In genomic region chr16:81810894-81811538, GRCh38 we compare ENCODE assay signal across 10 cellular contexts. TPM values are rescaled to one million over a fixed set of nuclear protein-coding genes. Genes with fewer than 3 reads are reported as not detected.
DNase-seq lines count a peak whose midpoint lies in the region; ATAC-seq, FAIRE-seq and TF ChIP-seq lines count a peak whose summit lies in the region.
"Had no signal": no experiment of that assay in that cellular context is flagged by ENCODE, and none has a peak within 500 bp of the region (broad histone marks: within the 10 kb centered on the region; RNA-seq: fewer than 3 reads in every experiment).

No MANE protein-coding gene starts in this region.

- H3K27me3 Mint-ChIP-seq in activated CD4-positive, alpha-beta T cell treated with anti-CD3 and anti-CD28 coated beads, Interleukin-2, amount 10 ng/mL, durations not matched to agents 7 days and 5 days = no peaks in the 10 kb centered on the region

- H3K4me2 ChIP-seq in H1 (ENCODE audit: insufficient read depth in 1 of 2, low read depth in 2 of 2, low read length in 2 of 2) = no peak overlapping the region

- no peak overlapping the region for H2BK5ac ChIP-seq in H1 (ENCODE audit: low read depth, low read length)

- H2AFZ ChIP-seq in H1 (ENCODE audit: low read length) = no peak overlapping the region

- no peak overlapping the region for H2BK15ac ChIP-seq in H1 (ENCODE audit: low read length)

- no peak for DNase-seq in H1 (ENCODE audit: low read depth in 1 of 2, low spot score in 2 of 2)
- DNase-seq in hippocampal formation (lab: John Stamatoyannopoulos, UW) = no peak
- DNase-seq in stimulated activated CD4-positive, alpha-beta T cell treated with anti-CD3 and anti-CD28 coated beads, Interleukin-12 subunit alpha, Interleukin-12 subunit beta, amount 100 ng/mL, for 4 hours = no peak
- DNase-seq in activated CD4-positive, alpha-beta T cell treated with anti-CD3 and anti-CD28 coated beads, Interleukin-2, amount 10 ng/mL, durations not matched to agents 7 days and 5 days = no peak
- DNase-seq in urothelium cell line (ENCODE audit: low spot score) = no peak
- DNase-seq: DMS53 had no signal

- CTCF ChIA-PET in H1 (lab: Charles Lee; ENCODE audit: partially characterized antibody) = no interaction called here
- CTCF ChIA-PET in activated CD4-positive, alpha-beta T cell treated with anti-CD3 and anti-CD28 coated beads, Interleukin-2, amount 10 ng/mL, durations not matched to agents 7 days and 5 days (lab: Charles Lee) = no interaction called here

- no peak for TF ChIP-seq RAD21 in H1 (IDR thresholded peaks at IDR 0.05 in 1 of 2, conservative IDR thresholded peaks at IDR 0.05 in 1 of 2; ENCODE audit: low read depth in 2 of 2, low read length in 2 of 2)

- H2AK5ac ChIP-seq in H1 (ENCODE audit: low read depth, low read length) = no peak overlapping the region

- H3K9me3 Mint-ChIP-seq in activated CD4-positive, alpha-beta T cell treated with anti-CD3 and anti-CD28 coated beads, Interleukin-2, amount 10 ng/mL, durations not matched to agents 7 days and 5 days = no peaks in the 10 kb centered on the region

- no peaks in the 10 kb centered on the region; a peak in 1 of 7 replicates for H3K27me3 ChIP-seq in H1 (replicated peaks in 1 of 4; ENCODE audit: control insufficient read depth in 3 of 4, extremely low read depth in 1 of 4, insufficient read depth in 3 of 4, low read length in 3 of 4)

- H3K4ac ChIP-seq in H1 (replicated peaks; ENCODE audit: insufficient read length, low read depth, low read length) = no peak overlapping the region

- no peak overlapping the region; a peak in 2 of 7 replicates for H3K9ac ChIP-seq in H1 (replicated peaks in 1 of 4; ENCODE audit: extremely low read depth in 1 of 4, low read depth in 3 of 4, low read length in 3 of 4)

- H3K23ac ChIP-seq in H1 (ENCODE audit: insufficient read length) = no peak overlapping the region

- no peak for TF ChIP-seq CTCF in H1 (IDR thresholded peaks at IDR 0.05; ENCODE audit: control extremely low read depth in 1 of 3, insufficient read depth in 1 of 3, low read depth in 1 of 3, low read length in 3 of 3)

- peak overlapping the region; percentile 68 for H4K91ac ChIP-seq in H1 (replicated peaks; ENCODE audit: insufficient read length, low read length)

- no peak overlapping the region for H3K18ac ChIP-seq in H1 (ENCODE audit: extremely low read depth, low read length)

- H3K27ac ChIP-seq in H1 (ENCODE audit: low read depth, low read length) = 0 out of 2 replicates have a peak overlapping the region, but pooled peaks have one; percentile 14
- H3K27ac ChIP-seq: HL-60 had no signal

- peaks cover 2% of the 10 kb centered on the region for H3K36me3 Mint-ChIP-seq in activated CD4-positive, alpha-beta T cell treated with anti-CD3 and anti-CD28 coated beads, Interleukin-2, amount 10 ng/mL, durations not matched to agents 7 days and 5 days (ENCODE audit: low read depth)

- no peak overlapping the region for H3K4me3 Mint-ChIP-seq in activated CD4-positive, alpha-beta T cell treated with anti-CD3 and anti-CD28 coated beads, Interleukin-2, amount 10 ng/mL, durations not matched to agents 7 days and 5 days

- H3K79me1 ChIP-seq in H1 (ENCODE audit: low read depth, low read length) = no peaks in the 10 kb centered on the region

- no peaks in the 10 kb centered on the region for H3K9me3 ChIP-seq in H1 (ENCODE audit: insufficient read depth in 2 of 2, low read depth in 1 of 2, low read length in 1 of 2)

- no peak overlapping the region for H3K4me3 ChIP-seq in H1 (ENCODE audit: extremely low read depth in 1 of 4, insufficient read depth in 2 of 4, low read depth in 3 of 4, low read length in 4 of 4)

- no peak overlapping the region for H2BK120ac ChIP-seq in H1 (replicated peaks; ENCODE audit: low read depth, low read length)

- no peak for FAIRE-seq in H1 (lab: Jason Lieb, UNC)
- FAIRE-seq in urothelium cell line (lab: Jason Lieb, UNC) = no peak

- H4K8ac ChIP-seq in H1 (ENCODE audit: extremely low read depth, insufficient read depth, low read length) = no peak overlapping the region; the same call in 1 of the 2 replicates

- no peaks in the 10 kb centered on the region for H3K36me3 ChIP-seq in H1 (ENCODE audit: control insufficient read depth in 2 of 4, insufficient read depth in 4 of 4, low read length in 3 of 4)

- no peak for TF ChIP-seq EP300 in H1 (IDR thresholded peaks at IDR 0.05; ENCODE audit: borderline replicate concordance in 1 of 2, low read depth in 2 of 2, low read length in 2 of 2)

- H3K27ac Mint-ChIP-seq in activated CD4-positive, alpha-beta T cell treated with anti-CD3 and anti-CD28 coated beads, Interleukin-2, amount 10 ng/mL, durations not matched to agents 7 days and 5 days = no peak overlapping the region

- peaks cover 2 to 7% (median 4%) of the 10 kb centered on the region in 4 experiments; a peak in 4 of 7 replicates for H3K4me1 ChIP-seq in H1 (replicated peaks in 1 of 4; ENCODE audit: control insufficient read depth in 3 of 4, insufficient read depth in 4 of 4, low read length in 3 of 4)

- H2BK12ac ChIP-seq in H1 (ENCODE audit: low read depth, low read length) = no peak overlapping the region

- no peaks in the 10 kb centered on the region for H3K23me2 ChIP-seq in H1 (ENCODE audit: low read depth, low read length)

- POLR2A ChIA-PET in H1 (lab: Charles Lee; ENCODE audit: partially characterized antibody) = no interaction called here
- POLR2A ChIA-PET in activated CD4-positive, alpha-beta T cell treated with anti-CD3 and anti-CD28 coated beads, Interleukin-2, amount 10 ng/mL, durations not matched to agents 7 days and 5 days (lab: Charles Lee) = no interaction called here

- no peak overlapping the region for H3K56ac ChIP-seq in H1 (replicated peaks; ENCODE audit: insufficient read length, low read depth, low read length)

- H4K5ac ChIP-seq in H1 (ENCODE audit: insufficient read length, low read depth, low read length) = no peak overlapping the region

- no peak for TF ChIP-seq POLR2A in H1 (IDR thresholded peaks at IDR 0.05; ENCODE audit: control extremely low read depth in 1 of 2, low read depth in 2 of 2, low read length in 2 of 2)

- no peaks in the 10 kb centered on the region for H3K79me2 ChIP-seq in H1 (ENCODE audit: control insufficient read depth in 1 of 2, insufficient read depth in 2 of 2, low read length in 2 of 2)

- no peak overlapping the region for H2BK20ac ChIP-seq in H1 (ENCODE audit: low read length)

- peaks cover 0 to 3% of the 10 kb centered on the region in 2 experiments for H4K20me1 ChIP-seq in H1 (replicated peaks in 1 of 2; ENCODE audit: control insufficient read depth in 1 of 2, insufficient read depth in 2 of 2, low read length in 2 of 2)

- peak; percentile 25 for ATAC-seq in GM18499 (IDR thresholded peaks at IDR 0.05; ENCODE audit: insufficient read depth, unreplicated experiment)
- ATAC-seq in GM21367 (IDR thresholded peaks at IDR 0.05; ENCODE audit: unreplicated experiment) = peak; percentile 31
- ATAC-seq in HG03280 (IDR thresholded peaks at IDR 0.05; ENCODE audit: unreplicated experiment) = peak; percentile 37

- peaks cover 35% of the 10 kb centered on the region for H3K4me1 Mint-ChIP-seq in activated CD4-positive, alpha-beta T cell treated with anti-CD3 and anti-CD28 coated beads, Interleukin-2, amount 10 ng/mL, durations not matched to agents 7 days and 5 days

- WGBS in H1 (ENCODE audit: extremely low coverage in 1 of 2, insufficient coverage in 1 of 2, insufficient read length in 1 of 2, insufficient replicate concordance in 2 of 2, low coverage in 1 of 2, low lambda C conversion rate in 2 of 2, missing lambda C conversion rate in 1 of 2), 2 experiments = 89% methylated on average over 10 of the region's 10 CpGs; no CpG with 5 or more reads in 1 of the 2 experiments

- H3K14ac ChIP-seq in H1 (ENCODE audit: insufficient read length) = no peak overlapping the region

TF ChIP-seq in H1, 55 proteins besides CTCF, POLR2A, EP300 and RAD21:
- TF ChIP-seq RNF2 (IDR thresholded peaks at IDR 0.05; ENCODE audit: borderline replicate concordance, low read depth, low read length, missing control alignments, poor library complexity, severe bottlenecking) (no peak), KDM1A (IDR thresholded peaks at IDR 0.05; ENCODE audit: borderline replicate concordance, low read length) (peak; percentile 49; the same call in 1 of the 2 replicates), EZH2 (IDR thresholded peaks at IDR 0.05; ENCODE audit: low read depth, low read length, severe bottlenecking) (no peak), RFX5 (IDR thresholded peaks at IDR 0.05; ENCODE audit: borderline replicate concordance, low read depth, low read length) (no peak), FOSL1 (IDR thresholded peaks at IDR 0.05; ENCODE audit: insufficient read depth, low read depth, low read length) (no peak)
- TF ChIP-seq, protein P1, sequence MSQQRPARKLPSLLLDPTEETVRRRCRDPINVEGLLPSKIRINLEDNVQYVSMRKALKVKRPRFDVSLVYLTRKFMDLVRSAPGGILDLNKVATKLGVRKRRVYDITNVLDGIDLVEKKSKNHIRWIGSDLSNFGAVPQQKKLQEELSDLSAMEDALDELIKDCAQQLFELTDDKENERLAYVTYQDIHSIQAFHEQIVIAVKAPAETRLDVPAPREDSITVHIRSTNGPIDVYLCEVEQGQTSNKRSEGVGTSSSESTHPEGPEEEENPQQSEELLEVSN (IDR thresholded peaks at IDR 0.05) = no peak

RNA-seq across cellular contexts. Expression of gene PLCG2, which starts 31.9 kb away (rescaled TPM):
- total RNA-seq in H1 (2021; fragmentation: NEBNext Ultra II Directional; extraction: Animal tissue kit (Norgen Biotek cat#: 25700)) = 5.6 and 6.9 TPM in 2 replicates
- 6.1 and 7.5 TPM in 2 replicates for polyA plus RNA-seq in H1 (2011; rRNA removed)
- polyA plus RNA-seq in H1 (2011; cell fraction: cytosol; rRNA removed) = 8.9 TPM
- 20.7 TPM for polyA plus RNA-seq in H1 (2011; cell fraction: nucleus; rRNA removed)
- polyA plus RNA-seq in H1 (2012, experiment 1 of 2) = 4.6 to 7.2 TPM (median 5.9 TPM) in 4 replicates
- 0.89 TPM for polyA plus RNA-seq in H1 (2012, experiment 2 of 2)
- polyA plus RNA-seq in H1 (2013, experiment 1 of 2) = 2.1 TPM
- 1.8 TPM for polyA plus RNA-seq in H1 (2013, experiment 2 of 2)
- polyA minus RNA-seq in H1 (2011; rRNA and poly(A)+ RNA removed) = 19.9 and 20.7 TPM in 2 replicates
- polyA minus RNA-seq in H1 (2011; cell fraction: cytosol; rRNA and poly(A)+ RNA removed) = 9.5 TPM
- 28.3 TPM for polyA minus RNA-seq in H1 (2011; cell fraction: nucleus; rRNA and poly(A)+ RNA removed)
- total RNA-seq in activated CD4-positive, alpha-beta T cell treated with anti-CD3 and anti-CD28 coated beads, Interleukin-2, amount 10 ng/mL, durations not matched to agents 7 days and 5 days = 1 to 10 TPM; 2.6 to 3.1 TPM
